8 cellular contexts compared by ENCODE assay signal in genomic region chr9:108468364-108468763, GRCh38.
A peak's percentile ranks its signal among the peaks of the same experiment; 100 is the strongest.
DNase-seq lines count a peak whose midpoint lies in the region; ATAC-seq lines count a peak whose summit lies in the region.

No MANE protein-coding gene starts in this region.

- no peak overlapping the region for H3K18ac ChIP-seq in trophoblast cell (ENCODE audit: low read length)

- no peak overlapping the region for H3K23ac ChIP-seq in trophoblast cell (ENCODE audit: low read length)

- H2BK5ac ChIP-seq in trophoblast cell (ENCODE audit: low read depth, low read length, poor library complexity) = no peak overlapping the region

- H3K4me3 ChIP-seq in trophoblast cell (ENCODE audit: low read depth, low read length) = no peak overlapping the region

- H3K4ac ChIP-seq in trophoblast cell (ENCODE audit: low read depth, low read length) = no peak overlapping the region

- no peak overlapping the region for H3K4me2 ChIP-seq in trophoblast cell (ENCODE audit: low read length)

- no peaks in the 10 kb centered on the region for H3K9me3 ChIP-seq in trophoblast cell (ENCODE audit: insufficient read depth, low read depth, low read length)

- no peaks in the 10 kb centered on the region for H3K79me2 ChIP-seq in trophoblast cell (ENCODE audit: control insufficient read depth, insufficient read depth, low read length, poor library complexity)

- ATAC-seq in GM21529 (IDR thresholded peaks at IDR 0.05; ENCODE audit: unreplicated experiment) = peak; percentile 76

- H3K79me1 ChIP-seq in trophoblast cell (ENCODE audit: low read length) = no peaks in the 10 kb centered on the region

- no peak overlapping the region for H4K91ac ChIP-seq in trophoblast cell (ENCODE audit: low read depth, low read length)

- no peak overlapping the region for H3K14ac ChIP-seq in trophoblast cell (ENCODE audit: low read length)

- H3K9ac ChIP-seq in trophoblast cell (ENCODE audit: low read length) = no peak overlapping the region

- H2AFZ ChIP-seq in trophoblast cell (ENCODE audit: insufficient read depth, low read length, poor library complexity) = no peak overlapping the region

- H4K12ac ChIP-seq in trophoblast cell (ENCODE audit: low read depth, low read length) = no peak overlapping the region

- no peak overlapping the region for H2BK12ac ChIP-seq in trophoblast cell (ENCODE audit: low read length)

- no peak overlapping the region for H3K27ac ChIP-seq in trophoblast cell (ENCODE audit: low read depth, low read length)

- no peak overlapping the region for H2AK5ac ChIP-seq in trophoblast cell (ENCODE audit: low read length)

- peaks cover 3% of the 10 kb centered on the region for H3K27me3 ChIP-seq in trophoblast cell (ENCODE audit: insufficient read depth, low read length)

- H2BK120ac ChIP-seq in trophoblast cell (ENCODE audit: insufficient read depth, low read length, poor library complexity) = no peak overlapping the region

- no peaks in the 10 kb centered on the region for H3K4me1 ChIP-seq in trophoblast cell (ENCODE audit: control insufficient read depth in 1 of 2, insufficient read depth in 2 of 2, low read length in 2 of 2)

- no peak overlapping the region for H4K8ac ChIP-seq in trophoblast cell (ENCODE audit: low read depth, low read length)

- WGBS in trophoblast cell (ENCODE audit: extremely low coverage, insufficient coverage, insufficient read length) = no CpG with 5 or more reads among the region's 4 CpGs

- DNase-seq in NOMO-1 treated with DMSO at 0.1 percent for 48 hours (lab: John Stamatoyannopoulos, UW; ENCODE audit: unreplicated experiment) (peak; percentile 13), NOMO-1 (lab: John Stamatoyannopoulos, UW; ENCODE audit: unreplicated experiment in 2 of 2) (no peak), NCI-H1694 (lab: John Stamatoyannopoulos, UW) (peak; percentile 50), cerebellar cortex (ENCODE audit: low spot score) (peak; percentile 10), trophoblast cell (peak; percentile 77 to 84), superior temporal gyrus (ENCODE audit: extremely low spot score) (no peak)
- DNase-seq in effector CD4-positive, alpha-beta T cell = no peak

- H3K36me3 ChIP-seq in trophoblast cell (ENCODE audit: control insufficient read depth in 1 of 2, insufficient read depth in 2 of 2, low read length in 2 of 2) = no peaks in the 10 kb centered on the region

Comparison
In these comparisons a context has a peak if more than half of its experiments do, and no peak if none do; other contexts are left out.
1. DNase-seq: peak in NOMO-1 treated with DMSO at 0.1 percent for 48 hours (single experiment), NCI-H1694 (single experiment), cerebellar cortex (single experiment) and trophoblast cell (2 of 2); none in NOMO-1 (0 of 2), effector CD4-positive, alpha-beta T cell (single experiment) and superior temporal gyrus (single experiment).